ENCODE assay signal across 8 cellular contexts in the genomic region with DNA sequence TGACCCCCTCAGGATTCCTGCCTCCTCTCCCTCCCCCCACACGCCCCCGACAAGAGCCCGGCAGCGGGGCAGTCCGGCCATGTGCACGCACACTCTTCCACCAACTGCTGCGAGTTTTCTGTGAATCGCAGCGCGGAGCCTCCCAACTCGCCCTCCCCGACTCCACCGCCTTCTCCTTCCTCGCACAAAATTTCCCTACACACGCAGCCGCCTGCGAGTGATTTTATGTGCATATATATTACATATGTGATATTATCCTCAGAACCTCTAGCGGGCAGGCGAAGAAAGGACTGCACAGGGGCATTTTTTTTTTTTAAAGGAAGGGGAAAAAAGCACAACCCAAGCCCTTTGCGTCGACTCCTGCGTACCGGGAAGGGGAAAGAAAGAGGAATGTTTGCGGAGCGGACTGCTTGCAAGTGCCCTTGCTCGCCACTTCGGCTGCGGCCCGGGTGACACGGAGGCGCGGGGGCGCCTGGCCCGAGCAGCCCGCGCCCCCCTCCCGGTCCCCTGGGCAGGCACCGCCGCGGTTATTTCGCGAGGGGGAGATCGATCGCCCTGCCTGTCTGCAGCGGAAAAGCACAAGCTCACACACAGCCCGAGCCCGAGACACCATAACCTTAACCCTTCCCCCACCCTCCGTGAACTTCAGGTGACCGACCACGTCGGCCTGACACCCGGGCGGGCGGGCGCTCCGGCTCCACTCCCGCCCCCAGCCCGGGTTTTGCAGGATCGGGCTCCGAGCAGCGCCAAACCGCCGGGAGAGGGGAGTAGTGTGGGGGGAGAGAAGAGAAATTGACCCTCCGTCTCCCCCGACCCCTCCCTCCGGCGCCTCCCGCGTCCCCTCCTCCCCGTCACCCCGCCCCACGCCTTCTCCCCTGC. TPM values are rescaled to one million over a fixed set of nuclear protein-coding genes. Genes with fewer than 3 reads are reported as not detected.
DNase-seq lines count a peak whose midpoint lies in the region; ATAC-seq and TF ChIP-seq lines count a peak whose summit lies in the region.

No MANE protein-coding gene starts in this region.

- intact Hi-C loops in adrenal gland (cut with DNase I), result loop anchor here in 1 of 2 donors (5.0 to 10.0 kb wide), 2 partner anchors 49 to 92 kb away; no protein-coding TSS in a partner anchor
- intact Hi-C loops in left ventricle myocardium superior (cut with micrococcal nuclease), result no loop called here
- intact Hi-C loops in psoas muscle (cut with DNase I), result loop anchor here (2.0 to 10.0 kb wide), 5 partner anchors 52 to 241 kb away; a partner anchor contains a TSS
- intact Hi-C loops in aorta (cut with DNase I), result loop anchor here (1.0 to 10.0 kb wide), 7 partner anchors 49 to 586 kb away; a partner anchor contains a TSS

- H3K27me3 ChIP-seq in adrenal gland (no peaks in the 10 kb centered on the region), psoas muscle (ENCODE audit: insufficient read depth in 3 of 3, low read length in 2 of 3) (no peaks in the 10 kb centered on the region), aorta (ENCODE audit: control insufficient read depth in 1 of 2, insufficient read depth in 2 of 2, low read length in 1 of 2) (no peaks in the 10 kb centered on the region)

- peak in 1 of 2 donors; percentile 63 for TF ChIP-seq POLR2A in adrenal gland (IDR thresholded peaks at IDR 0.05)

- ATAC-seq in GM21576 (IDR thresholded peaks at IDR 0.05; ENCODE audit: unreplicated experiment) (peak; percentile 42), left ventricle myocardium superior (peak; percentile 70), psoas muscle (peak; percentile 74 to 77 (median 76)), aorta (ENCODE audit: low FRiP score) (peak; percentile 73)

- H3K27ac ChIP-seq in adrenal gland (peak overlapping the region; percentile 82 to 95 (median 87)), psoas muscle (peak overlapping the region; percentile 85), aorta (ENCODE audit: low read depth in 1 of 2, low read length in 2 of 2) (peak overlapping the region; percentile 74 to 99)

- TF ChIP-seq CTCF in adrenal gland (IDR thresholded peaks at IDR 0.05), result peak in 4 of 6 experiments; percentile 16 to 41 (median 21)
- peak; percentile 28 for TF ChIP-seq CTCF in psoas muscle (IDR thresholded peaks at IDR 0.05)

- H3K4me3 ChIP-seq in Jurkat, Clone E6-1 (ENCODE audit: low read length), result peak overlapping the region; percentile 56
- H3K4me3 ChIP-seq in adrenal gland (peak overlapping the region; percentile 62 to 80 (median 66)), psoas muscle (peak overlapping the region; percentile 80), aorta (ENCODE audit: low read length in 2 of 2) (peak overlapping the region; percentile 92 to 100)

- H3K36me3 ChIP-seq in adrenal gland (replicated peaks in 1 of 2), result no peaks in the 10 kb centered on the region
- H3K36me3 ChIP-seq in psoas muscle (ENCODE audit: insufficient read depth in 1 of 2, low read depth in 1 of 2), result no peaks in the 10 kb centered on the region
- no peaks in the 10 kb centered on the region for H3K36me3 ChIP-seq in aorta (ENCODE audit: control insufficient read depth in 1 of 2, insufficient read depth in 2 of 2, low read length in 1 of 2)

- peak; percentile 80 for DNase-seq in ELR (ENCODE audit: low read depth)
- DNase-seq in Jurkat, Clone E6-1 (ENCODE audit: low read depth, low spot score), result no peak
- peak; percentile 84 for DNase-seq in SKM-1 treated with dmso at 0.1 percent for 144 hours (lab: John Stamatoyannopoulos, UW; ENCODE audit: unreplicated experiment)
- DNase-seq in adrenal gland, result peak; percentile 73 to 82 (median 74)
- DNase-seq in left ventricle myocardium superior, result peak; percentile 74
- peak; percentile 72 to 81 for DNase-seq in psoas muscle
- peak; percentile 78 to 87 for DNase-seq in aorta

- peaks cover 5 to 46% of the 10 kb centered on the region in 2 donors for H3K4me1 ChIP-seq in adrenal gland (replicated peaks in 1 of 2)
- peaks cover 24% of the 10 kb centered on the region for H3K4me1 ChIP-seq in psoas muscle
- H3K4me1 ChIP-seq in aorta (ENCODE audit: control insufficient read depth in 1 of 2, insufficient read depth in 2 of 2, low read length in 2 of 2), result peaks cover 4 to 5% of the 10 kb centered on the region in 2 donors

- H3K9me3 ChIP-seq in adrenal gland (replicated peaks in 1 of 3) (no peaks in the 10 kb centered on the region), psoas muscle (no peaks in the 10 kb centered on the region), aorta (ENCODE audit: control insufficient read depth, low read length) (no peaks in the 10 kb centered on the region)

- WGBS in adrenal gland, 4 donors, result 0 to 1% (median 1%) methylated on average over 34 to 72 of the region's 72 CpGs
- 1% methylated on average over 62 to 72 of the region's 72 CpGs for WGBS in psoas muscle, 3 donors
- 0% methylated on average over 62 to 72 of the region's 72 CpGs for WGBS in aorta, 2 donors

RNA-seq across cellular contexts. Expression of a gene that starts 2.2 kb away (rescaled TPM):
- 3.2 TPM for polyA plus RNA-seq in Jurkat, Clone E6-1 (2012; ENCODE audit: insufficient read depth, insufficient read length)
- total RNA-seq in adrenal gland, result 10 to 100 TPM; 16.5 to 37.1 (median 27.3) TPM
- polyA plus RNA-seq in adrenal gland, result 10 to 100 TPM in 2 of 3 donors, 1 to 10 TPM in 1; 8.0 to 16.8 (median 14.0) TPM
- 13.8 TPM for total RNA-seq in left ventricle myocardium superior
- total RNA-seq in psoas muscle, result 10 to 100 TPM in 3 of 4 donors, 1 to 10 TPM in 1; 7.3 to 15.2 (median 13.3) TPM
- 1 to 10 TPM; 1.7 to 3.1 (median 2.6) TPM for polyA plus RNA-seq in psoas muscle
- total RNA-seq in aorta, result 10 to 100 TPM; 19.5 to 29.2 TPM
- 1 to 10 TPM; 2.6 to 5.1 TPM for polyA plus RNA-seq in aorta
